9 cellular contexts compared by ENCODE assay signal in the genomic region with DNA sequence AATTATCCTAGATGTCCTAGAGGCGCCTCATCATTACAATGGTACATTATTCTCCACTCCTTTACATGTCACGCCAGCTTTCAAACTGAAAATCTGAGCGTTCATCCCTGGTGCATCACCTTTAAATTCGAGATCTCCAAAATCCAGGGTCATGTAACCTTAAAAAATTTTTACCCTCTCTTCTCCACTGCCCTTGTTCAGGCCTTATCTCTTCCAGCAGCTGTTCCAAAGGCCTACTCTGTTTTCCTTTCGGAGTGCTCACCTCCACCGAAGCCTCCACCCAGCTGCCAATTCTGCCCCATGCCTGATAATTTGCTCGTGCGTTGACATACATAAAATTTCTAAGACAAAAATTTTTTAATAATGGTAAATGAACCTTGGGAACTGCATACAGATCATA. TPM values are rescaled to one million over a fixed set of nuclear protein-coding genes. Genes with fewer than 3 reads are reported as not detected.
DNase-seq lines count a peak whose midpoint lies in the region; ATAC-seq and TF ChIP-seq lines count a peak whose summit lies in the region.
"Had no signal": no experiment of that assay in that cellular context is flagged by ENCODE, and none has a peak within 500 bp of the region (broad histone marks: within the 10 kb centered on the region; RNA-seq: fewer than 3 reads in every experiment).

No MANE protein-coding gene starts in this region.

- H3K27ac ChIP-seq in iPS-18a (ENCODE audit: low read length) (no peak overlapping the region), testis (no peak overlapping the region)

- H3K36me3 ChIP-seq in iPS-18a (ENCODE audit: control insufficient read depth, low read depth, low read length), result peaks cover 30% of the 10 kb centered on the region
- no peaks in the 10 kb centered on the region for H3K36me3 ChIP-seq in testis (ENCODE audit: low read depth, missing control alignments)

- intact Hi-C loops in activated B cell treated with CpG ODN at 0.5 μM for 24 hours (cut with micrococcal nuclease) (loop anchor here (10.0 kb wide), 2 partner anchors 1321 to 1419 kb away; a partner anchor contains a TSS), testis (cut with DNase I; ENCODE audit: low total_unique reads) (no loop called here)

- POLR2A ChIA-PET in activated B cell treated with CpG ODN at 0.5 μM for 24 hours (lab: Charles Lee), result interaction anchor here (1.2 kb wide), 1 partner anchor 19 kb away, joined by 3 read pairs; no protein-coding TSS in a partner anchor
- POLR2A ChIA-PET in HEK293T (lab: Yijun Ruan, JAX), result interaction anchor here (1.0 kb wide), 2 partner anchors 9 to 557 kb away, joined by 3 to 4 read pairs; no protein-coding TSS in a partner anchor

- H3K36me3 Mint-ChIP-seq in activated naive CD4-positive, alpha-beta T cell treated with anti-CD3 and anti-CD28 coated beads, Interleukin-2, amount 10 ng/mL, durations not matched to agents 7 days and 5 days, result peaks cover 34% of the 10 kb centered on the region
- peaks cover 25% of the 10 kb centered on the region for H3K36me3 Mint-ChIP-seq in activated B cell treated with CpG ODN at 0.5 μM for 24 hours (ENCODE audit: low read depth)

- peak overlapping the region; percentile 97 for H3K27ac Mint-ChIP-seq in activated naive CD4-positive, alpha-beta T cell treated with anti-CD3 and anti-CD28 coated beads, Interleukin-2, amount 10 ng/mL, durations not matched to agents 7 days and 5 days
- no peak overlapping the region for H3K27ac Mint-ChIP-seq in activated B cell treated with CpG ODN at 0.5 μM for 24 hours

- ATAC-seq in activated B cell treated with CpG ODN at 0.5 μM for 24 hours (ENCODE audit: low read depth), result no peak

- no peaks in the 10 kb centered on the region for H3K9me3 ChIP-seq in iPS-18a (ENCODE audit: control insufficient read depth, low read depth, low read length)
- H3K9me3 ChIP-seq in testis, result no peaks in the 10 kb centered on the region

- no peaks in the 10 kb centered on the region for H3K27me3 ChIP-seq in iPS-18a (ENCODE audit: control insufficient read depth, insufficient read depth, low read length)
- H3K27me3 ChIP-seq in testis, result no peaks in the 10 kb centered on the region

- H3K9ac ChIP-seq in iPS-18a (ENCODE audit: low read length), result peak overlapping the region; percentile 95

- no peak for TF ChIP-seq POLR2A in testis (IDR thresholded peaks at IDR 0.05)

- peaks cover 36% of the 10 kb centered on the region for H3K4me1 Mint-ChIP-seq in activated naive CD4-positive, alpha-beta T cell treated with anti-CD3 and anti-CD28 coated beads, Interleukin-2, amount 10 ng/mL, durations not matched to agents 7 days and 5 days
- peaks cover 26% of the 10 kb centered on the region for H3K4me1 Mint-ChIP-seq in activated B cell treated with CpG ODN at 0.5 μM for 24 hours

- H3K4me3 ChIP-seq in iPS-18a (ENCODE audit: low read length) (peak overlapping the region; percentile 99), testis (peak overlapping the region; percentile 81 to 92)

- no peaks in the 10 kb centered on the region for H3K27me3 Mint-ChIP-seq in activated naive CD4-positive, alpha-beta T cell treated with anti-CD3 and anti-CD28 coated beads, Interleukin-2, amount 10 ng/mL, durations not matched to agents 7 days and 5 days
- no peaks in the 10 kb centered on the region for H3K27me3 Mint-ChIP-seq in activated B cell treated with CpG ODN at 0.5 μM for 24 hours

- WGBS in testis, 2 donors, result 39 to 46% methylated on average over 7 to 8 of the region's 8 CpGs

- no peaks in the 10 kb centered on the region for H3K9me3 Mint-ChIP-seq in activated naive CD4-positive, alpha-beta T cell treated with anti-CD3 and anti-CD28 coated beads, Interleukin-2, amount 10 ng/mL, durations not matched to agents 7 days and 5 days
- no peaks in the 10 kb centered on the region for H3K9me3 Mint-ChIP-seq in activated B cell treated with CpG ODN at 0.5 μM for 24 hours

- H3K4me1 ChIP-seq in iPS-18a (ENCODE audit: control insufficient read depth, low read depth, low read length) (peaks cover 17% of the 10 kb centered on the region), testis (peaks cover 12% of the 10 kb centered on the region)

- TF ChIP-seq CTCF in activated B cell treated with CpG ODN at 0.5 μM for 24 hours (IDR thresholded peaks at IDR 0.05), result no peak
- TF ChIP-seq CTCF in testis (IDR thresholded peaks at IDR 0.05), result no peak

- CTCF ChIA-PET in activated naive CD4-positive, alpha-beta T cell treated with anti-CD3 and anti-CD28 coated beads, Interleukin-2, amount 10 ng/mL, durations not matched to agents 7 days and 5 days (lab: Charles Lee), result interaction anchor here (0.5 to 0.7 kb wide), 2 partner anchors 16 to 630 kb away, joined by 3 read pairs; no protein-coding TSS in a partner anchor
- CTCF ChIA-PET in activated B cell treated with CpG ODN at 0.5 μM for 24 hours (lab: Charles Lee), result no interaction called here
- CTCF ChIA-PET in HEK293T (lab: Yijun Ruan, JAX), result interaction anchor here (1.1 kb wide), 1 partner anchor 14 kb away, joined by 3 read pairs; no protein-coding TSS in a partner anchor

- DNase-seq in activated naive CD4-positive, alpha-beta T cell treated with anti-CD3 and anti-CD28 coated beads, Interleukin-2, amount 10 ng/mL, durations not matched to agents 7 days and 5 days, result no peak
- no peak for DNase-seq in activated naive CD4-positive, alpha-beta T cell (lab: John Stamatoyannopoulos, UW)
- DNase-seq in activated B cell treated with CpG ODN at 0.5 μM for 24 hours, result no peak
- DNase-seq in testis, result no peak
- no peak for DNase-seq in NCI-H2029 treated with DMSO at 0.1 percent for 48 hours (lab: John Stamatoyannopoulos, UW)
- no peak for DNase-seq in SHP77 (lab: John Stamatoyannopoulos, UW)
- DNase-seq in HEK293T (ENCODE audit: extremely low spot score), result no peak
- DNase-seq: activated CD4-positive, alpha-beta T cell treated with anti-CD3 and anti-CD28 coated beads for 4 hours had no signal

- H3K4me3 Mint-ChIP-seq in activated naive CD4-positive, alpha-beta T cell treated with anti-CD3 and anti-CD28 coated beads, Interleukin-2, amount 10 ng/mL, durations not matched to agents 7 days and 5 days, result peak overlapping the region; percentile 87
- H3K4me3 Mint-ChIP-seq in activated B cell treated with CpG ODN at 0.5 μM for 24 hours, result peak overlapping the region; percentile 97

TF ChIP-seq in HEK293T, 16 proteins besides CTCF, POLR2A, EP300 and RAD21:
- TF ChIP-seq ELF4 (IDR thresholded peaks at IDR 0.05), result no peak
- TF ChIP-seq FOXA1 (IDR thresholded peaks at IDR 0.05), result no peak
- TF ChIP-seq FOXK2 (IDR thresholded peaks at IDR 0.05), result no peak
- no peak for TF ChIP-seq SP1 (IDR thresholded peaks at IDR 0.05)
- no peak for TF ChIP-seq NFRKB (IDR thresholded peaks at IDR 0.05)
- TF ChIP-seq LEF1 (IDR thresholded peaks at IDR 0.05; ENCODE audit: borderline replicate concordance), result no peak
- no peak for TF ChIP-seq TARDBP (IDR thresholded peaks at IDR 0.05)
- TF ChIP-seq ZNF384 (IDR thresholded peaks at IDR 0.05), result no peak
- no peak for TF ChIP-seq SUZ12 (IDR thresholded peaks at IDR 0.05)
- no peak for TF ChIP-seq FOXM1 (IDR thresholded peaks at IDR 0.05; ENCODE audit: borderline replicate concordance)
- no peak for TF ChIP-seq ARNT (IDR thresholded peaks at IDR 0.05)
- no peak for TF ChIP-seq L3MBTL2 (conservative IDR thresholded peaks at IDR 0.05)
- no peak for TF ChIP-seq BHLHE40 (IDR thresholded peaks at IDR 0.05; ENCODE audit: borderline replicate concordance)
- TF ChIP-seq HDGF (IDR thresholded peaks at IDR 0.05; ENCODE audit: borderline replicate concordance), result no peak
- TF ChIP-seq, protein P1, sequence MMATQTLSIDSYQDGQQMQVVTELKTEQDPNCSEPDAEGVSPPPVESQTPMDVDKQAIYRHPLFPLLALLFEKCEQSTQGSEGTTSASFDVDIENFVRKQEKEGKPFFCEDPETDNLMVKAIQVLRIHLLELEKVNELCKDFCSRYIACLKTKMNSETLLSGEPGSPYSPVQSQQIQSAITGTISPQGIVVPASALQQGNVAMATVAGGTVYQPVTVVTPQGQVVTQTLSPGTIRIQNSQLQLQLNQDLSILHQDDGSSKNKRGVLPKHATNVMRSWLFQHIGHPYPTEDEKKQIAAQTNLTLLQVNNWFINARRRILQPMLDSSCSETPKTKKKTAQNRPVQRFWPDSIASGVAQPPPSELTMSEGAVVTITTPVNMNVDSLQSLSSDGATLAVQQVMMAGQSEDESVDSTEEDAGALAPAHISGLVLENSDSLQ (IDR thresholded peaks at IDR 0.05), result no peak
- TF ChIP-seq CTBP1 (IDR thresholded peaks at IDR 0.05; ENCODE audit: borderline replicate concordance), result no peak

RNA-seq across cellular contexts. Expression of a gene that starts 1.0 kb away (rescaled TPM):
- total RNA-seq in activated B cell treated with CpG ODN at 0.5 μM for 24 hours (22.9 and 24.0 TPM in 2 replicates), testis (10 to 100 TPM; 16.6 to 17.7 TPM)
- 7.6 TPM for polyA plus RNA-seq in testis (ENCODE audit: insufficient read depth, low read depth, low replicate concordance)

RNA-seq across cellular contexts. Expression of a gene that starts 1.3 kb away (rescaled TPM):
- total RNA-seq in activated B cell treated with CpG ODN at 0.5 μM for 24 hours, result 11.1 and 12.7 TPM in 2 replicates
- total RNA-seq in testis, result 10 to 100 TPM; 16.8 to 18.0 TPM
- polyA plus RNA-seq in testis (ENCODE audit: insufficient read depth, low read depth, low replicate concordance), result 35.2 TPM
